8 cellular contexts compared by ENCODE assay signal in the genomic region with DNA sequence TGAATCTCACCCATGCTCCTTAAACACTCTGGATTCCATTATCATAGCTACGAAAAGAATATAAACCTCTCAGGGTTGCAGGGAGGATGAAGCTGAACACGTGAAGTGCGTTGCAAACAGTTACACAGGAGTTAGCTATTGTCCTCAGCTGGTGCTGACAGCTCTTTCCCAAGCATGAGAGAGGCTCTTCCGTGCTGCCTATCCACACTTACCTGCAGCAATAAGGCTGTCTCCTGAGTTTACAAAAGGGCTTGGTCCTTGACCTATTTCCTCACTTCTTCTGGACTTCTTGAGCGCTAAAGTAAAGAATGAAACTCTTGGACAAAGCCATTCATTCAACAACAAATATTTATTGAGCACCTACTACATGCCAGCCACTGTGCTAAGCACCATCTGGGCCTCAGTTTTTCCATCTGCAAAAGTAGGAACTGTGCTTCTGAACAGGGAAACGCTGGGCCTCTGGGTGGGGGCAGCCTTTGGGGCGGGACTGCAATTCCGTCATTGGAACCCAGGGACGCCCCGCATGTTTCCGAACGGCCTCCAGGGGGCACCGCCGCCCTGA. TPM values are rescaled to one million over a fixed set of nuclear protein-coding genes. Genes with fewer than 3 reads are reported as not detected.
DNase-seq lines count a peak whose midpoint lies in the region; ATAC-seq and TF ChIP-seq lines count a peak whose summit lies in the region.

No MANE protein-coding gene starts in this region.

- ATAC-seq in HG03457 (IDR thresholded peaks at IDR 0.05; ENCODE audit: unreplicated experiment) (peak; percentile 53), SK-N-SH treated with all-trans-retinoic acid at 6 μM for 48 hours (peak; percentile 91), right cardiac atrium (peak; percentile 93 to 95), sciatic nerve (peak; percentile 95), HG03378 (IDR thresholded peaks at IDR 0.05; ENCODE audit: unreplicated experiment) (no peak)

- peak; percentile 93 for DNase-seq in GM12865 (ENCODE audit: low read depth)
- peak; percentile 84 for DNase-seq in amniotic stem cell (lab: John Stamatoyannopoulos, UW)
- DNase-seq in right cardiac atrium: peak in 2 of 3 donors; percentile 97
- DNase-seq in sciatic nerve (ENCODE audit: low spot score): peak; percentile 93
- DNase-seq in NCI-H526 (lab: John Stamatoyannopoulos, UW): no peak

- H3K4me1 ChIP-seq in right cardiac atrium (ENCODE audit: control insufficient read depth, insufficient read depth, low read length): no peaks in the 10 kb centered on the region

- H3K4me3 ChIP-seq in GM12865 (ENCODE audit: low read depth, low read length) (peak overlapping the region; percentile 75), right cardiac atrium (ENCODE audit: low read length) (peak overlapping the region; percentile 58)

- TF ChIP-seq CTCF in GM12865 (IDR thresholded peaks at IDR 0.05; ENCODE audit: insufficient read depth, low read depth, low read length, missing control alignments): peak; percentile 81

- H3K9me3 ChIP-seq in right cardiac atrium (ENCODE audit: control insufficient read depth, low read length): no peaks in the 10 kb centered on the region

- peak overlapping the region; percentile 90 for H3K27ac ChIP-seq in right cardiac atrium (ENCODE audit: low read length)

- 21% methylated on average over 14 of the region's 14 CpGs for WGBS in right cardiac atrium

- H3K27me3 ChIP-seq in right cardiac atrium (ENCODE audit: control insufficient read depth, insufficient read depth): no peaks in the 10 kb centered on the region

- intact Hi-C loops in right cardiac atrium (cut with DNase I) (loop anchor here in 3 of 4 donors (5.0 to 10.0 kb wide), 3 partner anchors 72 to 109 kb away; partner anchors contain the start of genes CDCA5 (in 1 of the 3), FAU (in 1 of the 3), MRPL49 (in 1 of the 3) and PPP2R5B (in 1 of the 3)), sciatic nerve (cut with DNase I) (loop anchor here (10.0 kb wide), 2 partner anchors 98 to 102 kb away; partner anchors contain the start of genes ATG2A, TM7SF2 and ZNHIT2)

TF ChIP-seq in SK-N-SH treated with all-trans-retinoic acid at 6 μM for 48 hours, 23 proteins besides CTCF, POLR2A, EP300 and RAD21:
- TF ChIP-seq, protein P1, sequence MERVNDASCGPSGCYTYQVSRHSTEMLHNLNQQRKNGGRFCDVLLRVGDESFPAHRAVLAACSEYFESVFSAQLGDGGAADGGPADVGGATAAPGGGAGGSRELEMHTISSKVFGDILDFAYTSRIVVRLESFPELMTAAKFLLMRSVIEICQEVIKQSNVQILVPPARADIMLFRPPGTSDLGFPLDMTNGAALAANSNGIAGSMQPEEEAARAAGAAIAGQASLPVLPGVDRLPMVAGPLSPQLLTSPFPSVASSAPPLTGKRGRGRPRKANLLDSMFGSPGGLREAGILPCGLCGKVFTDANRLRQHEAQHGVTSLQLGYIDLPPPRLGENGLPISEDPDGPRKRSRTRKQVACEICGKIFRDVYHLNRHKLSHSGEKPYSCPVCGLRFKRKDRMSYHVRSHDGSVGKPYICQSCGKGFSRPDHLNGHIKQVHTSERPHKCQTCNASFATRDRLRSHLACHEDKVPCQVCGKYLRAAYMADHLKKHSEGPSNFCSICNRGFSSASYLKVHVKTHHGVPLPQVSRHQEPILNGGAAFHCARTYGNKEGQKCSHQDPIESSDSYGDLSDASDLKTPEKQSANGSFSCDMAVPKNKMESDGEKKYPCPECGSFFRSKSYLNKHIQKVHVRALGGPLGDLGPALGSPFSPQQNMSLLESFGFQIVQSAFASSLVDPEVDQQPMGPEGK (CRISPR knock-in tag; IDR thresholded peaks at IDR 0.05; ENCODE audit: borderline replicate concordance): no peak
- TF ChIP-seq ZFP3 (CRISPR knock-in tag; IDR thresholded peaks at IDR 0.05): no peak
- TF ChIP-seq BACH2 (CRISPR knock-in tag; IDR thresholded peaks at IDR 0.05; ENCODE audit: borderline replicate concordance): no peak
- no peak for TF ChIP-seq TOX (CRISPR knock-in tag; IDR thresholded peaks at IDR 0.05; ENCODE audit: borderline replicate concordance)
- TF ChIP-seq, protein P2, sequence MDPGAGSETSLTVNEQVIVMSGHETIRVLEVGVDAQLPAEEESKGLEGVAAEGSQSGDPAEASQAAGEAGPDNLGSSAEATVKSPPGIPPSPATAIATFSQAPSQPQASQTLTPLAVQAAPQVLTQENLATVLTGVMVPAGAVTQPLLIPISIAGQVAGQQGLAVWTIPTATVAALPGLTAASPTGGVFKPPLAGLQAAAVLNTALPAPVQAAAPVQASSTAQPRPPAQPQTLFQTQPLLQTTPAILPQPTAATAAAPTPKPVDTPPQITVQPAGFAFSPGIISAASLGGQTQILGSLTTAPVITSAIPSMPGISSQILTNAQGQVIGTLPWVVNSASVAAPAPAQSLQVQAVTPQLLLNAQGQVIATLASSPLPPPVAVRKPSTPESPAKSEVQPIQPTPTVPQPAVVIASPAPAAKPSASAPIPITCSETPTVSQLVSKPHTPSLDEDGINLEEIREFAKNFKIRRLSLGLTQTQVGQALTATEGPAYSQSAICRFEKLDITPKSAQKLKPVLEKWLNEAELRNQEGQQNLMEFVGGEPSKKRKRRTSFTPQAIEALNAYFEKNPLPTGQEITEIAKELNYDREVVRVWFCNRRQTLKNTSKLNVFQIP (CRISPR knock-in tag; IDR thresholded peaks at IDR 0.05; ENCODE audit: borderline replicate concordance, low read depth): no peak
- TF ChIP-seq TSHZ2 (CRISPR knock-in tag; IDR thresholded peaks at IDR 0.05): no peak
- no peak for TF ChIP-seq RARB (CRISPR knock-in tag; IDR thresholded peaks at IDR 0.05)
- no peak for TF ChIP-seq ARNTL (CRISPR knock-in tag; IDR thresholded peaks at IDR 0.05; ENCODE audit: borderline replicate concordance, low read depth)
- TF ChIP-seq, protein P3, sequence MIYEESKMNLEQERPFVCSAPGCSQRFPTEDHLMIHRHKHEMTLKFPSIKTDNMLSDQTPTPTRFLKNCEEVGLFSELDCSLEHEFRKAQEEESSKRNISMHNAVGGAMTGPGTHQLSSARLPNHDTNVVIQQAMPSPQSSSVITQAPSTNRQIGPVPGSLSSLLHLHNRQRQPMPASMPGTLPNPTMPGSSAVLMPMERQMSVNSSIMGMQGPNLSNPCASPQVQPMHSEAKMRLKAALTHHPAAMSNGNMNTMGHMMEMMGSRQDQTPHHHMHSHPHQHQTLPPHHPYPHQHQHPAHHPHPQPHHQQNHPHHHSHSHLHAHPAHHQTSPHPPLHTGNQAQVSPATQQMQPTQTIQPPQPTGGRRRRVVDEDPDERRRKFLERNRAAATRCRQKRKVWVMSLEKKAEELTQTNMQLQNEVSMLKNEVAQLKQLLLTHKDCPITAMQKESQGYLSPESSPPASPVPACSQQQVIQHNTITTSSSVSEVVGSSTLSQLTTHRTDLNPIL (CRISPR knock-in tag; IDR thresholded peaks at IDR 0.05; ENCODE audit: low read depth): no peak
- no peak for TF ChIP-seq SNAI2 (CRISPR knock-in tag; IDR thresholded peaks at IDR 0.05)
- TF ChIP-seq ZFP30 (CRISPR knock-in tag; IDR thresholded peaks at IDR 0.05): no peak

RNA-seq across cellular contexts. Expression of gene ARL2, which starts 0.7 kb away (rescaled TPM):
- total RNA-seq in right cardiac atrium: 100 to 1,000 TPM; 117 to 144 (median 130) TPM
- polyA plus RNA-seq in right cardiac atrium: 179 TPM
- total RNA-seq in sciatic nerve: 130 TPM

RNA-seq across cellular contexts. Expression of gene SNX15, which starts 14.0 kb away (rescaled TPM):
- total RNA-seq in right cardiac atrium (10 to 100 TPM; 14.3 to 25.2 (median 19.9) TPM), sciatic nerve (34.4 TPM)
- 16.7 TPM for polyA plus RNA-seq in right cardiac atrium

RNA-seq across cellular contexts. Expression of gene BATF2, which starts 16.4 kb away (rescaled TPM):
- total RNA-seq in right cardiac atrium: 1 to 10 TPM; 1.4 to 3.5 (median 1.7) TPM
- polyA plus RNA-seq in right cardiac atrium: 1.3 TPM
- total RNA-seq in sciatic nerve: 2.9 TPM

RNA-seq across cellular contexts. Expression of gene SAC3D1, which starts 27.8 kb away (rescaled TPM):
- total RNA-seq in right cardiac atrium (1 to 10 TPM; 4.2 to 7.7 (median 6.4) TPM), sciatic nerve (4.9 TPM)
- polyA plus RNA-seq in right cardiac atrium: 6.4 TPM

RNA-seq across cellular contexts. Expression of gene MAJIN, which starts 41.3 kb away (rescaled TPM):
- not detected for total RNA-seq in right cardiac atrium
- polyA plus RNA-seq in right cardiac atrium: not detected
- total RNA-seq in sciatic nerve: not detected

Comparison
In these comparisons a context has a peak if more than half of its experiments do, and no peak if none do; other contexts are left out.
1. DNase-seq: peak in GM12865 (single experiment), amniotic stem cell (single experiment), right cardiac atrium (2 of 3) and sciatic nerve (single experiment); none in NCI-H526 (0 of 2).